ENCODE assay signal across 24 cellular contexts in the genomic region with DNA sequence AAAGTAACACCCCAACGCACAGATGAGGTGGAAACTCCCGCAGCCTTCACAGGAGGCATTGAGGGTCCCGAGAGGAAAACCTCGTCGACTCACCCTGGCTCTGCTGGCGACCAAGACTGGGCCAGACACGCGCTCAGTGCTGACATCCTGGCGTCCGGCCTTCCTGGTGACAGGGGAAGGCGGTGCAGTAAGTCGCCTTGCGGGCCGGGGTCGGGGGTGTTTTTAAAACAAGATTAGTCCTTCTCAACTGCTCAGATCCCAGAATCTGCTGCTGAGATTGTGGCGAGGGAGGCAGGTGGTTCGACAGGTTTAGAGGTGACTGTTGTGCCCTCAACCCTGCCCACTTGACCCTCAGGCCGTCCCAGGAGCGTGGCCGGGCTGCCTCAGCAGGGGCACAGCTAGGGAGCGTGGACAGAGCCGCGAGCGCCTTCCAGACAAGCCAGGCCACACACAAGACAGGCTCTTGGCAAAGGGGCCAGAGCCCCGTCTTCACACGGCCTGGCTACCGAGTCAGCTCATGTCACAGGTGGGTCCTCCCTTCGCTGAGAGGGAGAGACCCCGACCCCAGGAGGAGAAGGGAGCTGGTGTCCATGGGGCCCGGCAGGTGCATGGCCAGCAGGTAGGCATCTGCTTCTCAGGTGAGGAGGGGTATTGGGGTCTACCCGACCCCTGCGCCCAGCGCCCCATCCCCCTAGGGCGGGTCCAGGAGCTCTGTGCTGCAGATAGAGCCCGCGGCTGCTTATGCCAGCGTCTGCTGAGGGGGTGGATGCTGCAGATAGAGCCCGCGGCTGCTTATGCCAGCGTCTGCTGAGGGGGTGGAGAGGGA.
A peak's percentile ranks its signal among the peaks of the same experiment; 100 is the strongest.
DNase-seq lines count a peak whose midpoint lies in the region; ATAC-seq and TF ChIP-seq lines count a peak whose summit lies in the region.
"Had no signal": no experiment of that assay in that cellular context is flagged by ENCODE, and none has a peak within 500 bp of the region (broad histone marks: within the 10 kb centered on the region; RNA-seq: fewer than 3 reads in every experiment).

No MANE protein-coding gene starts in this region.

- H3K9me3 Mint-ChIP-seq in nephron progenitor cell (no peaks in the 10 kb centered on the region), endodermal cell (no peaks in the 10 kb centered on the region)
- no peaks in the 10 kb centered on the region for H3K9me3 Mint-ChIP-seq in stimulated activated naive B cell treated with anti-CD40 and anti-IgM and Interleukin-4, amounts not matched to agents 10 μg/mL and 1 μg/mL and 100 μg/mL, for 72 hours
- H3K9me3 Mint-ChIP-seq: CD4-positive, alpha-beta T cell; H9; HFFc6 had no signal

- H3K27ac ChIP-seq in endodermal cell (ENCODE audit: low read depth, low read length) = no peak overlapping the region
- H3K27ac ChIP-seq: BLaER1, HL-60, RWPE1 had no signal

- H3K4me3 Mint-ChIP-seq in nephron progenitor cell (no peak overlapping the region), endodermal cell (no peak overlapping the region)
- H3K4me3 Mint-ChIP-seq in stimulated activated naive B cell treated with anti-CD40 and anti-IgM and Interleukin-4, amounts not matched to agents 10 μg/mL and 1 μg/mL and 100 μg/mL, for 72 hours = no peak overlapping the region
- H3K4me3 Mint-ChIP-seq: CD4-positive, alpha-beta T cell; H9; HFFc6 had no signal

- H3K9me3 ChIP-seq in endodermal cell (ENCODE audit: control insufficient read depth, low read length) = no peaks in the 10 kb centered on the region
- H3K9me3 ChIP-seq: BLaER1 had no signal

- ATAC-seq in SK-N-SH treated with all-trans-retinoic acid at 6 μM for 48 hours = peak; percentile 18; the same call in 2 of the 3 replicates
- ATAC-seq in stimulated activated naive B cell treated with anti-CD40 and anti-IgM and Interleukin-4, amounts not matched to agents 10 μg/mL and 1 μg/mL and 100 μg/mL, for 72 hours (replicated peaks) = no peak
- ATAC-seq: GM12878 had no signal

- peaks cover 13% of the 10 kb centered on the region for H3K4me1 Mint-ChIP-seq in nephron progenitor cell
- peaks cover 0 to 1% of the 10 kb centered on the region in 2 donors for H3K4me1 Mint-ChIP-seq in stimulated activated naive B cell treated with anti-CD40 and anti-IgM and Interleukin-4, amounts not matched to agents 10 μg/mL and 1 μg/mL and 100 μg/mL, for 72 hours
- no peaks in the 10 kb centered on the region for H3K4me1 Mint-ChIP-seq in endodermal cell

- H3K9ac ChIP-seq in endodermal cell (ENCODE audit: extremely low read depth, low read length, poor library complexity, severe bottlenecking) = no peak overlapping the region
- H3K9ac ChIP-seq: BLaER1 had no signal

- TF ChIP-seq CTCF in nephron progenitor cell (IDR thresholded peaks at IDR 0.05) (no peak), endodermal cell (conservative IDR thresholded peaks at IDR 0.05) (no peak)

- no peak overlapping the region for H3K4me3 ChIP-seq in endodermal cell (ENCODE audit: low read length)
- H3K4me3 ChIP-seq: BLaER1, GM12878 had no signal

- 94 to 98% methylated on average over 26 to 40 of the region's 40 CpGs for WGBS in endodermal cell (ENCODE audit: insufficient coverage in 1 of 2, insufficient read length in 1 of 2), 2 experiments

- no peaks in the 10 kb centered on the region for H3K4me1 ChIP-seq in endodermal cell (ENCODE audit: control insufficient read depth, insufficient read depth, low read length)

- no peaks in the 10 kb centered on the region for H3K27me3 ChIP-seq in endodermal cell (ENCODE audit: control insufficient read depth, insufficient read depth, low read length, poor library complexity, severe bottlenecking)
- H3K27me3 ChIP-seq: BLaER1 had no signal

- H3K27ac Mint-ChIP-seq in nephron progenitor cell (peak overlapping the region; percentile 83), endodermal cell (no peak overlapping the region)
- peak overlapping the region; percentile 25 for H3K27ac Mint-ChIP-seq in stimulated activated naive B cell treated with anti-CD40 and anti-IgM and Interleukin-4, amounts not matched to agents 10 μg/mL and 1 μg/mL and 100 μg/mL, for 72 hours
- H3K27ac Mint-ChIP-seq: CD4-positive, alpha-beta T cell; HFFc6 had no signal

- H3K36me3 ChIP-seq in endodermal cell (ENCODE audit: control insufficient read depth, insufficient read depth, low read length) = peaks cover 33% of the 10 kb centered on the region

- DNase-seq in HUDEP-2 (lab: John Stamatoyannopoulos, UW; ENCODE audit: unreplicated experiment in 76 of 76) (peak in 74 of 76 experiments; percentile 15 to 89 (median 72)), nephron progenitor cell (no peak), endodermal cell (no peak), amygdala (lab: John Stamatoyannopoulos, UW) (no peak)
- no peak for DNase-seq in stimulated activated naive B cell treated with anti-CD40 and anti-IgM and Interleukin-4, amounts not matched to agents 10 μg/mL and 1 μg/mL and 100 μg/mL, for 72 hours
- DNase-seq in stimulated activated CD4-positive, alpha-beta T cell treated with anti-CD3 and anti-CD28 coated beads, Interleukin-12 subunit alpha, Interleukin-12 subunit beta, amount 100 ng/mL, for 4 hours = no peak
- DNase-seq: ACHN; CD4-positive, alpha-beta T cell; COR-L47; DND-41; H9; HFFc6; NCI-H1105 treated with DMSO at 0.1 percent for 48 hours; NCI-H2029 treated with DMSO at 0.1 percent for 48 hours; NCI-H345; NCI-H524; NCI-H774; NK-92 treated with Interleukin-12 subunit alpha and Interleukin-12 subunit beta, amount 100 ng/mL, for 24 hours; SIG-M5 had no signal

- H3K36me3 Mint-ChIP-seq in nephron progenitor cell (ENCODE audit: low read depth) = peaks cover 41% of the 10 kb centered on the region
- H3K36me3 Mint-ChIP-seq in stimulated activated naive B cell treated with anti-CD40 and anti-IgM and Interleukin-4, amounts not matched to agents 10 μg/mL and 1 μg/mL and 100 μg/mL, for 72 hours = peaks cover 33 to 54% of the 10 kb centered on the region in 2 donors
- H3K36me3 Mint-ChIP-seq in endodermal cell (ENCODE audit: low read depth) = peaks cover 45% of the 10 kb centered on the region

- H3K27me3 Mint-ChIP-seq in nephron progenitor cell (ENCODE audit: low read depth, poor library complexity) (no peaks in the 10 kb centered on the region), endodermal cell (ENCODE audit: insufficient read depth) (no peaks in the 10 kb centered on the region)
- no peaks in the 10 kb centered on the region for H3K27me3 Mint-ChIP-seq in stimulated activated naive B cell treated with anti-CD40 and anti-IgM and Interleukin-4, amounts not matched to agents 10 μg/mL and 1 μg/mL and 100 μg/mL, for 72 hours
- H3K27me3 Mint-ChIP-seq: CD4-positive, alpha-beta T cell had no signal

TF ChIP-seq in SK-N-SH treated with all-trans-retinoic acid at 6 μM for 48 hours, 23 proteins besides CTCF, POLR2A, EP300 and RAD21 (continues in another document):
- TF ChIP-seq BACH2 (CRISPR knock-in tag; IDR thresholded peaks at IDR 0.05; ENCODE audit: borderline replicate concordance) (no peak), SNAI2 (CRISPR knock-in tag; IDR thresholded peaks at IDR 0.05) (no peak), PPARA (CRISPR knock-in tag; IDR thresholded peaks at IDR 0.05; ENCODE audit: borderline replicate concordance) (no peak), ARNTL (CRISPR knock-in tag; IDR thresholded peaks at IDR 0.05; ENCODE audit: borderline replicate concordance, low read depth) (no peak), ZNF8 (CRISPR knock-in tag; IDR thresholded peaks at IDR 0.05) (no peak), POU6F1 (CRISPR knock-in tag; IDR thresholded peaks at IDR 0.05; ENCODE audit: borderline replicate concordance, low read depth) (no peak), TCF4 (CRISPR knock-in tag; IDR thresholded peaks at IDR 0.05; ENCODE audit: borderline replicate concordance) (no peak), OSR1 (CRISPR knock-in tag; IDR thresholded peaks at IDR 0.05) (no peak), ZNF70 (CRISPR knock-in tag; IDR thresholded peaks at IDR 0.05) (no peak), ZNF565 (CRISPR knock-in tag; conservative IDR thresholded peaks at IDR 0.05; ENCODE audit: low read depth) (no peak), CREB5 (CRISPR knock-in tag; IDR thresholded peaks at IDR 0.05; ENCODE audit: low read depth) (no peak)
- TF ChIP-seq, protein P1, sequence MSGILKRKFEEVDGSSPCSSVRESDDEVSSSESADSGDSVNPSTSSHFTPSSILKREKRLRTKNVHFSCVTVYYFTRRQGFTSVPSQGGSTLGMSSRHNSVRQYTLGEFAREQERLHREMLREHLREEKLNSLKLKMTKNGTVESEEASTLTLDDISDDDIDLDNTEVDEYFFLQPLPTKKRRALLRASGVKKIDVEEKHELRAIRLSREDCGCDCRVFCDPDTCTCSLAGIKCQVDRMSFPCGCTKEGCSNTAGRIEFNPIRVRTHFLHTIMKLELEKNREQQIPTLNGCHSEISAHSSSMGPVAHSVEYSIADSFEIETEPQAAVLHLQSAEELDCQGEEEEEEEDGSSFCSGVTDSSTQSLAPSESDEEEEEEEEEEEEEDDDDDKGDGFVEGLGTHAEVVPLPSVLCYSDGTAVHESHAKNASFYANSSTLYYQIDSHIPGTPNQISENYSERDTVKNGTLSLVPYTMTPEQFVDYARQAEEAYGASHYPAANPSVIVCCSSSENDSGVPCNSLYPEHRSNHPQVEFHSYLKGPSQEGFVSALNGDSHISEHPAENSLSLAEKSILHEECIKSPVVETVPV (CRISPR knock-in tag; IDR thresholded peaks at IDR 0.05) = no peak

Comparison
In these comparisons a context has a peak if more than half of its experiments do, and no peak if none do; other contexts are left out.
1. DNase-seq: peak in HUDEP-2 (74 of 76); none in nephron progenitor cell (single experiment), stimulated activated naive B cell treated with anti-CD40 and anti-IgM and Interleukin-4, amounts not matched to agents 10 μg/mL and 1 μg/mL and 100 μg/mL, for 72 hours (single experiment), endodermal cell (single experiment), stimulated activated CD4-positive, alpha-beta T cell treated with anti-CD3 and anti-CD28 coated beads, Interleukin-12 subunit alpha, Interleukin-12 subunit beta, amount 100 ng/mL, for 4 hours (single experiment) and amygdala (0 of 56).